Comparison of ENCODE assay signal across 1 cellular context in the genomic region with DNA sequence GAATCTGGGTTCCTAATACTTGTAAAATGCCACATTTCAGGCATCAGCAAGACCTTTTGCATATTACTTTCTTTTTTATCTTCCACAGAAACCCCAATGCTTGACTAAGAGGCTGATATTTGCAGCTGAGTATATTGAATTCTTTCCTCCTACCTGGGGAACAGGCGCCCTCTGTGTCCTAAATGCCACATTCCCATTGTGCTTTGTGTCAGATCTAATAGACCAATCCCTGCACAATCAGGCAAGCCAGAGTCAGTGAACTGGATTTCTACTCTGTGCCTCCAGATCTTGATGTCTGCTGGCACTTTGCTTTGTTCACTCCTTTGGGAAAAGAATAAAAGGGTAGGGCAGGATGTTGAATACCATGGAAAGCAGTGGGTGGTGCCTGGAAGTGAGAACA.
TF ChIP-seq lines count a peak whose summit lies in the region.

No MANE protein-coding gene starts in this region.

TF ChIP-seq in GM23338, 12 proteins besides CTCF, POLR2A, EP300 and RAD21 (continued from another document):
- TF ChIP-seq NANOG (IDR thresholded peaks at IDR 0.05; ENCODE audit: borderline replicate concordance): no peak
- no peak for TF ChIP-seq CREB1 (CRISPR knock-in tag; IDR thresholded peaks at IDR 0.05; ENCODE audit: low read depth)
- TF ChIP-seq, protein P1, sequence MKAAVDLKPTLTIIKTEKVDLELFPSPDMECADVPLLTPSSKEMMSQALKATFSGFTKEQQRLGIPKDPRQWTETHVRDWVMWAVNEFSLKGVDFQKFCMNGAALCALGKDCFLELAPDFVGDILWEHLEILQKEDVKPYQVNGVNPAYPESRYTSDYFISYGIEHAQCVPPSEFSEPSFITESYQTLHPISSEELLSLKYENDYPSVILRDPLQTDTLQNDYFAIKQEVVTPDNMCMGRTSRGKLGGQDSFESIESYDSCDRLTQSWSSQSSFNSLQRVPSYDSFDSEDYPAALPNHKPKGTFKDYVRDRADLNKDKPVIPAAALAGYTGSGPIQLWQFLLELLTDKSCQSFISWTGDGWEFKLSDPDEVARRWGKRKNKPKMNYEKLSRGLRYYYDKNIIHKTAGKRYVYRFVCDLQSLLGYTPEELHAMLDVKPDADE (IDR thresholded peaks at IDR 0.05): no peak
